ENCODE assay signal across 25 cellular contexts in genomic region chr20:11158146-11158545, GRCh38.
"Had no signal": no experiment of that assay in that cellular context is flagged by ENCODE, and none has a peak within 500 bp of the region (broad histone marks: within the 10 kb centered on the region; RNA-seq: fewer than 3 reads in every experiment).

No MANE protein-coding gene starts in this region.

- H3K36me3 Mint-ChIP-seq: brain, memory B cell, naive B cell had no signal

- ATAC-seq: activated CD4-positive, CD25-positive, alpha-beta regulatory T cell treated with anti-CD3 and anti-CD28 coated beads, Interleukin-2, amount 50 U/mL, for 24 hours; activated CD8-positive, alpha-beta T cell treated with anti-CD3 and anti-CD28 coated beads, Interleukin-2, amount 10 ng/mL, durations not matched to agents 7 days and 5 days; left lung; mucosa of descending colon had no signal

- H3K27me3 ChIP-seq: left lung, transverse colon had no signal

- H3K4me3 Mint-ChIP-seq: activated CD4-positive, alpha-beta T cell treated with anti-CD3 and anti-CD28 coated beads, Interleukin-2, amount 10 ng/mL, durations not matched to agents 7 days and 5 days; activated CD8-positive, alpha-beta T cell treated with anti-CD3 and anti-CD28 coated beads, Interleukin-2, amount 10 ng/mL, durations not matched to agents 7 days and 5 days; activated naive CD4-positive, alpha-beta T cell treated with anti-CD3 and anti-CD28 coated beads for 36 hours; activated T-cell treated with anti-CD3 and anti-CD28 coated beads, Interleukin-2, amount 50 U/mL, for 24 hours; brain; dendritic cell treated with granulocyte-macrophage colony-stimulating factor and Interleukin-4, amounts not matched to agents 40 ng/mL and 50 ng/mL, for 4 days; memory B cell; naive B cell; neural crest cell; stimulated activated naive CD8-positive, alpha-beta T cell treated with anti-CD3 and anti-CD28 coated beads, Interleukin-15, Interleukin-2, amounts not matched to agents 100 ng/mL and 50 ng/mL, for 24 hours had no signal

- H3K27me3 Mint-ChIP-seq: activated CD4-positive, alpha-beta T cell treated with anti-CD3 and anti-CD28 coated beads, Interleukin-2, amount 10 ng/mL, durations not matched to agents 7 days and 5 days; activated T-cell treated with anti-CD3 and anti-CD28 coated beads, Interleukin-2, amount 50 U/mL, for 24 hours; memory B cell; stimulated activated naive CD8-positive, alpha-beta T cell treated with anti-CD3 and anti-CD28 coated beads, Interleukin-15, Interleukin-2, amounts not matched to agents 100 ng/mL and 50 ng/mL, for 24 hours had no signal

- H3K27ac ChIP-seq: left lung, SK-N-MC, transverse colon had no signal

- H3K9me3 ChIP-seq: left lung, mucosa of descending colon, transverse colon had no signal

- H3K4me1 Mint-ChIP-seq: activated CD4-positive, alpha-beta T cell treated with anti-CD3 and anti-CD28 coated beads, Interleukin-2, amount 10 ng/mL, durations not matched to agents 7 days and 5 days; memory B cell; naive B cell had no signal

- H3K36me3 ChIP-seq: left lung, transverse colon had no signal

- DNase-seq: activated CD4-positive, alpha-beta T cell treated with anti-CD3 and anti-CD28 coated beads, Interleukin-2, amount 10 ng/mL, durations not matched to agents 7 days and 5 days; activated CD8-positive, alpha-beta T cell treated with anti-CD3 and anti-CD28 coated beads, Interleukin-2, amount 10 ng/mL, durations not matched to agents 7 days and 5 days; activated naive CD4-positive, alpha-beta T cell treated with anti-CD3 and anti-CD28 coated beads for 36 hours; activated T-cell treated with anti-CD3 and anti-CD28 coated beads, Interleukin-2, amount 50 U/mL, for 24 hours; cerebellar nuclear complex; effector memory CD4-positive, alpha-beta T cell; foreskin melanocyte; glutamatergic neuron; kidney; left lung; mucosa of descending colon; naive B cell; stimulated activated CD4-positive, alpha-beta T cell treated with anti-CD3 and anti-CD28 coated beads, Interleukin-15, amount 100 ng/mL, for 24 hours; stimulated activated CD4-positive, alpha-beta T cell treated with anti-CD3 and anti-CD28 coated beads, Interleukin-2, amount 100 ng/mL, for 48 hours; T-helper 1 cell; T1000; transverse colon had no signal

- FAIRE-seq: kidney had no signal

- H3K4me3 ChIP-seq: left lung, mucosa of descending colon, SK-N-MC, transverse colon had no signal

- H3K27ac Mint-ChIP-seq: activated CD4-positive, alpha-beta T cell treated with anti-CD3 and anti-CD28 coated beads, Interleukin-2, amount 10 ng/mL, durations not matched to agents 7 days and 5 days; activated CD8-positive, alpha-beta T cell treated with anti-CD3 and anti-CD28 coated beads, Interleukin-2, amount 10 ng/mL, durations not matched to agents 7 days and 5 days; activated naive CD4-positive, alpha-beta T cell treated with anti-CD3 and anti-CD28 coated beads for 36 hours; activated T-cell treated with anti-CD3 and anti-CD28 coated beads, Interleukin-2, amount 50 U/mL, for 24 hours; memory B cell; naive B cell; progenitor cell of endocrine pancreas; stimulated activated naive CD8-positive, alpha-beta T cell treated with anti-CD3 and anti-CD28 coated beads, Interleukin-15, Interleukin-2, amounts not matched to agents 100 ng/mL and 50 ng/mL, for 24 hours had no signal

- H3K9me3 Mint-ChIP-seq: activated CD4-positive, alpha-beta T cell treated with anti-CD3 and anti-CD28 coated beads, Interleukin-2, amount 10 ng/mL, durations not matched to agents 7 days and 5 days; activated naive CD4-positive, alpha-beta T cell treated with anti-CD3 and anti-CD28 coated beads for 36 hours; activated T-cell treated with anti-CD3 and anti-CD28 coated beads, Interleukin-2, amount 50 U/mL, for 24 hours; brain; dendritic cell treated with granulocyte-macrophage colony-stimulating factor and Interleukin-4, amounts not matched to agents 40 ng/mL and 50 ng/mL, for 4 days; memory B cell had no signal
